Comparison of ENCODE assay signal across 14 cellular contexts in genomic region chr16:50207652-50208051, GRCh38. TPM values are rescaled to one million over a fixed set of nuclear protein-coding genes. Genes with fewer than 3 reads are reported as not detected.
DNase-seq lines count a peak whose midpoint lies in the region; ATAC-seq, FAIRE-seq and TF ChIP-seq lines count a peak whose summit lies in the region.
"Had no signal": no experiment of that assay in that cellular context is flagged by ENCODE, and none has a peak within 500 bp of the region (broad histone marks: within the 10 kb centered on the region; RNA-seq: fewer than 3 reads in every experiment).

No MANE protein-coding gene starts in this region.

- CTCF ChIA-PET in mammary epithelial cell (lab: Charles Lee; ENCODE audit: low non-redundant PET) (interaction anchor here (0.5 kb wide), 1 partner anchor 183 kb away, joined by 3 read pairs; the partner anchor contains the start of gene CNEP1R1), T-cell (lab: Charles Lee) (interaction anchor here (0.5 to 5.7 kb wide), 5 partner anchors 80 to 231 kb away, joined by 3 to 30 read pairs (median 3); partner anchors contain the start of gene CNEP1R1 (in 2 of the 2))

- H3K18ac ChIP-seq in H9 (ENCODE audit: insufficient read length, low read depth, low read length) = no peak overlapping the region

- H3K27ac Mint-ChIP-seq in HFFc6 (peak overlapping the region; percentile 70), T-cell (no peak overlapping the region), H9 (no peak overlapping the region)

- no peak overlapping the region for H2BK5ac ChIP-seq in H9 (ENCODE audit: insufficient read length, low read length)

- no peak overlapping the region for H2BK15ac ChIP-seq in H9 (ENCODE audit: low read depth, low read length)

- H3K27me3 Mint-ChIP-seq in HFFc6 (ENCODE audit: insufficient read depth) (no peaks in the 10 kb centered on the region), T-cell (no peaks in the 10 kb centered on the region), H9 (ENCODE audit: low read depth) (no peaks in the 10 kb centered on the region)

- H3K4me1 Mint-ChIP-seq in HFFc6 (ENCODE audit: low read depth) = peaks cover 94% of the 10 kb centered on the region
- H3K4me1 Mint-ChIP-seq in T-cell = peaks cover 54 to 62% (median 62%) of the 10 kb centered on the region in 3 donors
- peaks cover 20 to 24% of the 10 kb centered on the region in 2 experiments for H3K4me1 Mint-ChIP-seq in H9

- H2AFZ ChIP-seq in ACC112 (ENCODE audit: low read length, unreplicated experiment) = no peak overlapping the region
- no peak overlapping the region for H2AFZ ChIP-seq in mammary epithelial cell (ENCODE audit: low read depth, low read length)
- H2AFZ ChIP-seq in keratinocyte (ENCODE audit: control insufficient read depth, low read length) = no peak overlapping the region
- no peak overlapping the region for H2AFZ ChIP-seq in H9 (ENCODE audit: low read length)

- H3K27me3 ChIP-seq in ACC112 (ENCODE audit: insufficient read depth, low read length) (no peaks in the 10 kb centered on the region), mammary epithelial cell (ENCODE audit: insufficient read depth, low read length) (no peaks in the 10 kb centered on the region), keratinocyte (ENCODE audit: control insufficient read depth, extremely low read depth, insufficient read depth, low read length) (no peaks in the 10 kb centered on the region), H9 (ENCODE audit: insufficient read depth, low read length) (no peaks in the 10 kb centered on the region)
- H3K27me3 ChIP-seq: esophagus squamous epithelium had no signal

- H3K9me3 ChIP-seq in mammary epithelial cell (replicated peaks; ENCODE audit: insufficient read depth, low read length) = no peaks in the 10 kb centered on the region
- H3K9me3 ChIP-seq in keratinocyte (ENCODE audit: control insufficient read depth, low read depth, low read length) = no peaks in the 10 kb centered on the region
- no peaks in the 10 kb centered on the region for H3K9me3 ChIP-seq in H9 (ENCODE audit: control insufficient read depth, low read depth, low read length)
- H3K9me3 ChIP-seq: esophagus squamous epithelium had no signal

- FAIRE-seq in keratinocyte (lab: Jason Lieb, UNC) = no peak

- no TSS peak for BruUV-seq in mammary epithelial cell (replicated peaks; lab: Mats Ljungman, UMichigan)

- H4K20me1 ChIP-seq in mammary epithelial cell (ENCODE audit: insufficient read depth, low read length) = no peaks in the 10 kb centered on the region
- H4K20me1 ChIP-seq in keratinocyte (ENCODE audit: control insufficient read depth, extremely low read depth, insufficient read depth, low read length) = peaks cover 2% of the 10 kb centered on the region
- H4K20me1 ChIP-seq in H9 (ENCODE audit: control insufficient read depth, insufficient read depth, insufficient read length) = peaks cover 3% of the 10 kb centered on the region

- H3T11ph ChIP-seq in H9 (ENCODE audit: low read length) = no peak overlapping the region

- H3K36me3 Mint-ChIP-seq in HFFc6 (ENCODE audit: low read depth) (0 out of 2 replicates have a peak, but pooled peaks cover 5% of the 10 kb centered on the region), T-cell (peaks cover 9% of the 10 kb centered on the region), H9 (ENCODE audit: insufficient read depth in 1 of 3, low read depth in 3 of 3) (peaks cover 4 to 17% (median 13%) of the 10 kb centered on the region in 3 experiments; a peak in 6 of 7 replicates)

- H3K4ac ChIP-seq in H9 (ENCODE audit: low read depth, low read length) = no peak overlapping the region

- dilution Hi-C loops in mammary epithelial cell (cut with HindIII; ENCODE audit: low sequenced_read_pairs) (loop anchor here (10.0 kb wide), 1 partner anchor 53 kb away; the partner anchor contains the start of gene TENT4B), keratinocyte (cut with MboI; ENCODE audit: extremely low pct_ligation_motif_present, low sequenced_read_pairs) (no loop called here)

- peaks cover 39% of the 10 kb centered on the region for H3K79me2 ChIP-seq in ACC112 (ENCODE audit: control insufficient read depth, insufficient read depth, low read length, unreplicated experiment)
- peaks cover 93% of the 10 kb centered on the region for H3K79me2 ChIP-seq in mammary epithelial cell (ENCODE audit: insufficient read depth, low read length)
- H3K79me2 ChIP-seq in keratinocyte (ENCODE audit: control insufficient read depth, insufficient read depth, low read length) = peaks cover 62% of the 10 kb centered on the region
- peaks cover 1% of the 10 kb centered on the region; the same call in 1 of the 2 replicates for H3K79me2 ChIP-seq in H9 (ENCODE audit: insufficient read depth, low read length)

- POLR2A ChIA-PET in T-cell (lab: Charles Lee) = no interaction called here

- H3K23ac ChIP-seq in H9 (ENCODE audit: insufficient read length, low read depth, low read length) = no peak overlapping the region

- TF ChIP-seq CTCF in HFFc6 (IDR thresholded peaks at IDR 0.05) (no peak), mammary epithelial cell (conservative IDR thresholded peaks at IDR 0.05 in 1 of 2, IDR thresholded peaks at IDR 0.05 in 1 of 2; ENCODE audit: extremely low read depth in 1 of 2, insufficient read depth in 1 of 2, low read depth in 1 of 2, low read length in 2 of 2) (no peak), keratinocyte (optimal IDR thresholded peaks at IDR 0.05 in 1 of 3, IDR thresholded peaks at IDR 0.05 in 1 of 3, conservative IDR thresholded peaks at IDR 0.05 in 1 of 3; ENCODE audit: extremely low read depth in 1 of 3, insufficient read depth in 2 of 3, low read length in 3 of 3) (no peak), H9 (conservative IDR thresholded peaks at IDR 0.05) (no peak)

- no peak overlapping the region for H2BK12ac ChIP-seq in H9 (ENCODE audit: insufficient read length, low read depth, low read length)

- H4K8ac ChIP-seq in H9 (replicated peaks; ENCODE audit: insufficient read length, low read depth, low read length) = no peak overlapping the region

- no peak overlapping the region for H3K56ac ChIP-seq in H9 (ENCODE audit: insufficient read length, low read depth, low read length)

- in situ Hi-C loops in mammary epithelial cell (cut with MboI; ENCODE audit: low sequenced_read_pairs in 2 of 2) = loop anchor here in 1 of 2 donors (10.0 to 25.0 kb wide), 2 partner anchors 183 to 455 kb away; partner anchors contain the start of gene CNEP1R1

- no peaks in the 10 kb centered on the region for H3K79me1 ChIP-seq in H9 (ENCODE audit: insufficient read depth, low read depth, low read length, poor library complexity, severe bottlenecking)

- H3K4me3 Mint-ChIP-seq in HFFc6 = peak overlapping the region; percentile 75
- H3K4me3 Mint-ChIP-seq in T-cell = no peak overlapping the region
- no peak overlapping the region for H3K4me3 Mint-ChIP-seq in H9
- H3K4me3 Mint-ChIP-seq: neural crest cell had no signal

- intact Hi-C loops in mammary epithelial cell (cut with micrococcal nuclease) = loop anchor here (10.0 kb wide), 1 partner anchor 1243 kb away; no protein-coding TSS in a partner anchor

- no peaks in the 10 kb centered on the region for H3K23me2 ChIP-seq in H9 (ENCODE audit: insufficient read length, low read depth, low read length, poor library complexity, severe bottlenecking)

- H3K14ac ChIP-seq in H9 (ENCODE audit: insufficient read depth, low read length) = no peak overlapping the region

- DNase-seq in HFFc6 (peak; percentile 60), mammary epithelial cell (no peak), keratinocyte (ENCODE audit: low read depth, low spot score) (no peak), DMS153 treated with DMSO at 0.1 percent for 48 hours (lab: John Stamatoyannopoulos, UW; ENCODE audit: unreplicated experiment) (no peak), T-cell (no peak), H9 (no peak), HPDE6-E6E7 (ENCODE audit: extremely low spot score) (no peak)
- DNase-seq: aorta, esophagus squamous epithelium, GF-D8, NCI-H446, SHP77 had no signal

- H4K5ac ChIP-seq in H9 (ENCODE audit: insufficient read length, low read depth, low read length) = no peak overlapping the region

- H3K9me3 Mint-ChIP-seq in HFFc6 (no peaks in the 10 kb centered on the region), T-cell (no peaks in the 10 kb centered on the region), H9 (no peaks in the 10 kb centered on the region)
- H3K9me3 Mint-ChIP-seq: neural crest cell had no signal

- peaks cover 48% of the 10 kb centered on the region for H3K4me1 ChIP-seq in ACC112 (ENCODE audit: control insufficient read depth, insufficient read depth, low read length, unreplicated experiment)
- H3K4me1 ChIP-seq in mammary epithelial cell (ENCODE audit: insufficient read depth, low read length) = peaks cover 61% of the 10 kb centered on the region
- H3K4me1 ChIP-seq in keratinocyte (ENCODE audit: control insufficient read depth, extremely low read depth, insufficient read depth, low read length) = peaks cover 57% of the 10 kb centered on the region
- H3K4me1 ChIP-seq in H9 (ENCODE audit: insufficient read depth, low read length) = no peaks in the 10 kb centered on the region

- no peak overlapping the region for H2BK120ac ChIP-seq in H9 (ENCODE audit: low read depth, low read length, poor library complexity, severe bottlenecking)

- peaks cover 3% of the 10 kb centered on the region for H3K9me1 ChIP-seq in keratinocyte (ENCODE audit: control insufficient read depth, extremely low read depth, insufficient read depth, low read length)

- no peak overlapping the region for H4K91ac ChIP-seq in H9 (ENCODE audit: insufficient read length, low read depth, low read length)

- WGBS in mammary epithelial cell (ENCODE audit: low coverage, missing lambda C conversion rate) = 43% methylated on average over 3 of the region's 3 CpGs
- WGBS in H9 (ENCODE audit: extremely low coverage, insufficient read length, low lambda C conversion rate) = no CpG with 5 or more reads among the region's 3 CpGs

- H2BK20ac ChIP-seq in H9 (ENCODE audit: low read depth, low read length, poor library complexity, severe bottlenecking) = no peak overlapping the region

- no peak for ATAC-seq in T-cell (replicated peaks in 1 of 4)

- H3K4me2 ChIP-seq in mammary epithelial cell (ENCODE audit: insufficient read depth, low read depth, low read length) = peak overlapping the region; percentile 33
- peak overlapping the region; percentile 4 for H3K4me2 ChIP-seq in keratinocyte (ENCODE audit: control insufficient read depth, extremely low read depth, insufficient read depth, low read depth, low read length)
- H3K4me2 ChIP-seq in H9 (ENCODE audit: insufficient read depth, insufficient read length, low read length) = no peak overlapping the region

- H2AK5ac ChIP-seq in H9 (ENCODE audit: insufficient read length, low read length) = no peak overlapping the region

- H3K27ac ChIP-seq in ACC112 (ENCODE audit: low read depth, low read length) (peak overlapping the region; percentile 33; the same call in 1 of the 2 replicates), mammary epithelial cell (ENCODE audit: insufficient read depth, low read depth, low read length) (no peak overlapping the region), keratinocyte (ENCODE audit: control insufficient read depth, insufficient read depth, low read length) (no peak overlapping the region), H9 (ENCODE audit: insufficient read length, low read depth, low read length) (no peak overlapping the region)
- H3K27ac ChIP-seq: esophagus squamous epithelium had no signal

- H3K9ac ChIP-seq in mammary epithelial cell (ENCODE audit: insufficient read depth, low read length) (no peak overlapping the region), keratinocyte (ENCODE audit: control insufficient read depth, extremely low read depth, insufficient read depth, low read length) (no peak overlapping the region), H9 (ENCODE audit: extremely low read depth, insufficient read length, low read length) (no peak overlapping the region)

- H3K36me3 ChIP-seq in ACC112 (ENCODE audit: insufficient read depth, low read length) (no peaks in the 10 kb centered on the region), mammary epithelial cell (ENCODE audit: insufficient read depth, low read length) (peaks cover 3% of the 10 kb centered on the region), keratinocyte (ENCODE audit: control insufficient read depth in 2 of 2, extremely low read depth in 1 of 2, insufficient read depth in 2 of 2, low read length in 2 of 2) (peaks cover under 1 to 2% of the 10 kb centered on the region in 2 experiments)

- peak overlapping the region; percentile 2; the same call in 1 of the 2 replicates for H3K4me3 ChIP-seq in ACC112 (ENCODE audit: low read depth, low read length)
- H3K4me3 ChIP-seq in mammary epithelial cell (replicated peaks in 1 of 3; ENCODE audit: insufficient read depth in 1 of 3, low read depth in 2 of 3, low read length in 3 of 3) = no peak overlapping the region
- H3K4me3 ChIP-seq in keratinocyte (ENCODE audit: control insufficient read depth in 2 of 3, extremely low read depth in 1 of 3, insufficient read depth in 2 of 3, low read depth in 1 of 3, low read length in 3 of 3) = no peak overlapping the region
- H3K4me3 ChIP-seq: esophagus squamous epithelium had no signal

RNA-seq across cellular contexts. Expression of gene TENT4B, which starts 54.5 kb away (rescaled TPM):
- total RNA-seq in HFFc6 (2021; fragmentation: NEBNext Ultra II Directional; extraction: Animal tissue kit (Norgen Biotek cat#: 25700)) = 10 to 100 TPM; 19.4 to 23.0 (median 21.6) TPM
- 10 to 100 TPM; 10.3 to 14.5 TPM for total RNA-seq in mammary epithelial cell
- polyA plus RNA-seq in mammary epithelial cell = 10.6 TPM
- 5.3 TPM for polyA minus RNA-seq in mammary epithelial cell
- polyA plus RNA-seq in keratinocyte = 9.5 to 14.8 TPM (median 11.3 TPM) in 3 replicates
- polyA plus RNA-seq in keratinocyte (2011; ENCODE audit: low read depth) = 13.2 TPM
- 6.0 and 12.5 TPM in 2 replicates for polyA plus RNA-seq in keratinocyte (2011; cell fraction: cytosol; rRNA removed)
- 12.4 and 15.8 TPM in 2 replicates for polyA plus RNA-seq in keratinocyte (2011; cell fraction: nucleus; rRNA removed)
- polyA plus RNA-seq in keratinocyte (2012; ENCODE audit: low replicate concordance) = 8.1 and 8.2 TPM in 2 replicates
- polyA minus RNA-seq in keratinocyte = 7.1 to 23.4 TPM (median 9.2 TPM) in 3 replicates
- polyA minus RNA-seq in keratinocyte (2011; cell fraction: cytosol; rRNA and poly(A)+ RNA removed) = 11.9 TPM
- polyA minus RNA-seq in keratinocyte (2011; cell fraction: nucleus; rRNA and poly(A)+ RNA removed) = 11.7 and 19.9 TPM in 2 replicates
- 10 to 100 TPM; 20.2 to 31.9 (median 20.9) TPM for total RNA-seq in T-cell
- 12.4 and 13.0 TPM in 2 replicates for total RNA-seq in H9 (2021)

RNA-seq across cellular contexts. Expression of gene ADCY7, which starts 58.7 kb away (rescaled TPM):
- total RNA-seq in HFFc6 (2021; fragmentation: NEBNext Ultra II Directional; extraction: Animal tissue kit (Norgen Biotek cat#: 25700)) = 10 to 100 TPM; 32.7 to 48.1 (median 41.9) TPM
- total RNA-seq in mammary epithelial cell = 10 to 100 TPM in 1 of 2 donors, 1 to 10 TPM in 1; 8.2 to 16.3 TPM
- polyA plus RNA-seq in mammary epithelial cell = 1.9 TPM
- polyA minus RNA-seq in mammary epithelial cell = 0.57 TPM
- polyA plus RNA-seq in keratinocyte = 5.1 to 9.6 TPM (median 6.8 TPM) in 3 replicates
- polyA plus RNA-seq in keratinocyte (2011; ENCODE audit: low read depth) = 1.0 TPM
- 3.2 and 4.1 TPM in 2 replicates for polyA plus RNA-seq in keratinocyte (2011; cell fraction: cytosol; rRNA removed)
- 18.5 and 21.5 TPM in 2 replicates for polyA plus RNA-seq in keratinocyte (2011; cell fraction: nucleus; rRNA removed)
- polyA plus RNA-seq in keratinocyte (2012; ENCODE audit: low replicate concordance) = 4.0 and 12.9 TPM in 2 replicates
- 14.3 to 43.3 TPM (median 16.7 TPM) in 3 replicates for polyA minus RNA-seq in keratinocyte
- polyA minus RNA-seq in keratinocyte (2011; cell fraction: cytosol; rRNA and poly(A)+ RNA removed) = 13.0 TPM
- polyA minus RNA-seq in keratinocyte (2011; cell fraction: nucleus; rRNA and poly(A)+ RNA removed) = 35.3 and 36.4 TPM in 2 replicates
- total RNA-seq in T-cell = 100 to 1,000 TPM; 201 to 314 (median 278) TPM
- total RNA-seq in H9 (2021) = 2.6 and 4.0 TPM in 2 replicates

Comparison
In these comparisons a context has a peak if more than half of its experiments do, and no peak if none do; other contexts are left out.
1. RNA of gene ADCY7, which starts 58.7 kb away (total RNA-seq): 201 to 314 TPM in T-cell; 32.7 to 48.1 TPM in HFFc6, 8.2 to 16.3 TPM in mammary epithelial cell and 2.6 to 4.0 TPM in H9; every median in the first group is over 4 times any median in the second.